13 cellular contexts compared by ENCODE assay signal in the genomic region with DNA sequence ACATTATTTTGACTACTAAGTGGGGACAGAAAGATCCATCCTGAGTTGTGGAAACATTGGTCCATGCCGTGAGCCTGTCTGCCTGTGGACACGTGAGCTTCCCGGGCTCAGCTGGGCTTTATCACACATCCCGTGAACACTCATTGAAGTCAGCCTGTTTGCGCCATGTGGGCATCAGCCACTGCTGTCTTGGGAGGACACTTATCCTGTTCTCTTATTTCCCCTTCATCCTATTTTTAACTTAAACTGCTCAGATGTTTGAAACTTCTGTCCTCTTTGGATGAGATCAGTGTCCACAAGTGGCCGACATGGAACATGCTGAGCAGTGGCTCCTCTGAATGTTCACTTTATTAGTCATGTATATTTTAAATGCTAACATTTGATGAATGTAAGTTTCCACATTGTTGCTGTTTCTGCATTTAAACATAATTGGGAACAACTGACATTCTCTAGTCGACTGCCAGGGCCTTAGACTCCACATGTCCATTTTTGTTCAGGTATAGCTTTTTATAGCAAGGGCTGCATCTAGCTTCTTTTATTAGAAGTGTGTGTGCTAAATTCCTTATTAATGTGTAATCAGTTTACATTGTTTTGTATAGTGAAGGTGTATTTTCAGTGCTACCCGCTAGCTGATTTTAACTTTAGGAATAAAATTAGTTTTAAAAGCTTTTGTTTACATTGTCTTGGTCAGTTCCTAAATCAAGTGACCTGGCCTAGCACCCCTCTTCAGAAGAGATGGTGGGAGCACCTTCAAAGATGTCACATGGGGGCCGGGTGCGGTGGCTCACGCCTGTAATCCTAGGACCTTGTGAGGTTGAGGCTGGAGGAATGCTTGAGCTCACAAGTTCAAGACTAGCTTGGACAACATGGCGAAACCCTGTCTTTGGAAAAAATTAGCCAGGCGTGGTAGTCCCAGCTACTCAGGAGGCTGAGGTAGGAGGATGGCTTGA. TPM values are rescaled to one million over a fixed set of nuclear protein-coding genes. Genes with fewer than 3 reads are reported as not detected.
DNase-seq lines count a peak whose midpoint lies in the region; ATAC-seq and TF ChIP-seq lines count a peak whose summit lies in the region.
"Had no signal": no experiment of that assay in that cellular context is flagged by ENCODE, and none has a peak within 500 bp of the region (broad histone marks: within the 10 kb centered on the region; RNA-seq: fewer than 3 reads in every experiment).

No MANE protein-coding gene starts in this region.

- no peak overlapping the region for H2BK120ac ChIP-seq in IMR-90 (ENCODE audit: low read depth, low read length)

- TF ChIP-seq RAD21 in IMR-90 (IDR thresholded peaks at IDR 0.05; ENCODE audit: low read length) = no peak

- POLR2A ChIA-PET in IMR-90 (lab: Charles Lee; ENCODE audit: unreplicated experiment) = no interaction called here

- H4K20me1 ChIP-seq in IMR-90 (ENCODE audit: insufficient read depth, low read length) (peaks cover 12% of the 10 kb centered on the region), mammary epithelial cell (ENCODE audit: insufficient read depth, low read length) (no peaks in the 10 kb centered on the region)

- peak overlapping the region; percentile 76 to 97 (median 95) for H3K27ac Mint-ChIP-seq in CD14-positive monocyte
- H3K27ac Mint-ChIP-seq: stimulated activated naive CD8-positive, alpha-beta T cell treated with anti-CD3 and anti-CD28 coated beads, Interleukin-15, Interleukin-2, amounts not matched to agents 100 ng/mL and 50 ng/mL, for 24 hours had no signal

- intact Hi-C loops in CD14-positive monocyte (cut with micrococcal nuclease) = loop anchor here in 1 of 2 donors (10.0 kb wide), 1 partner anchor 149 kb away; no protein-coding TSS in a partner anchor
- intact Hi-C loops in IMR-90 (cut with micrococcal nuclease) = no loop called here
- intact Hi-C loops in mammary epithelial cell (cut with micrococcal nuclease) = no loop called here

- H3K4me2 ChIP-seq in IMR-90 (ENCODE audit: low read depth, low read length) (no peak overlapping the region), mammary epithelial cell (ENCODE audit: insufficient read depth, low read depth, low read length) (no peak overlapping the region)

- H2AFZ ChIP-seq in IMR-90 (replicated peaks; ENCODE audit: low read length, poor library complexity) = no peak overlapping the region
- H2AFZ ChIP-seq in mammary epithelial cell (ENCODE audit: low read depth, low read length) = no peak overlapping the region

- ATAC-seq in IMR-90 (ENCODE audit: low read depth) = peak; percentile 59
- no peak for ATAC-seq in HG03095 (IDR thresholded peaks at IDR 0.05; ENCODE audit: unreplicated experiment)

- H3K27me3 ChIP-seq in IMR-90 (ENCODE audit: control insufficient read depth, insufficient read depth, low read length) (no peaks in the 10 kb centered on the region), mammary epithelial cell (ENCODE audit: insufficient read depth, low read length) (no peaks in the 10 kb centered on the region)
- H3K27me3 ChIP-seq: BE2C had no signal

- BruUV-seq in IMR-90 (replicated peaks; lab: Mats Ljungman, UMichigan) (no TSS peak), mammary epithelial cell (replicated peaks; lab: Mats Ljungman, UMichigan) (TSS peak; percentile 44)

- no peak overlapping the region for H2BK5ac ChIP-seq in IMR-90 (ENCODE audit: low read depth, low read length, poor library complexity, severe bottlenecking)

- no peak for TF ChIP-seq POLR2A in IMR-90 (IDR thresholded peaks at IDR 0.05; ENCODE audit: low read depth, low read length)

- no peak overlapping the region; a peak in 1 of 4 replicates for H4K8ac ChIP-seq in IMR-90 (ENCODE audit: low read depth in 2 of 2, low read length in 2 of 2)

- no peak overlapping the region for H3K56ac ChIP-seq in IMR-90 (ENCODE audit: extremely low read depth, insufficient read depth, low read length)

- H3K4me1 Mint-ChIP-seq in CD14-positive monocyte = peaks cover 48% of the 10 kb centered on the region

- H3K9ac ChIP-seq in IMR-90 (ENCODE audit: low read depth, low read length) (no peak overlapping the region), mammary epithelial cell (ENCODE audit: insufficient read depth, low read length) (no peak overlapping the region)

- CTCF ChIA-PET in IMR-90 (lab: Yijun Ruan, JAX) = interaction anchor here (1.4 kb wide), 1 partner anchor 24 kb away, joined by 4 read pairs; a partner anchor contains a TSS
- CTCF ChIA-PET in mammary epithelial cell (lab: Charles Lee; ENCODE audit: low non-redundant PET) = no interaction called here

- H3K4me3 Mint-ChIP-seq in CD14-positive monocyte = no peak overlapping the region
- H3K4me3 Mint-ChIP-seq: stimulated activated naive CD8-positive, alpha-beta T cell treated with anti-CD3 and anti-CD28 coated beads, Interleukin-15, Interleukin-2, amounts not matched to agents 100 ng/mL and 50 ng/mL, for 24 hours had no signal

- no peak overlapping the region for H4K5ac ChIP-seq in IMR-90 (ENCODE audit: low read depth, low read length)

- in situ Hi-C loops in IMR-90 (cut with MboI; ENCODE audit: low sequenced_read_pairs) = no loop called here
- in situ Hi-C loops in mammary epithelial cell (cut with MboI; ENCODE audit: low sequenced_read_pairs in 2 of 2) = no loop called here

- WGBS in IMR-90 (ENCODE audit: extremely low coverage in 2 of 2, insufficient read length in 1 of 2), 2 experiments = 99% methylated on average over 8 of the region's 13 CpGs; no CpG with 5 or more reads in 1 of the 2 experiments
- 96% methylated on average over 13 of the region's 13 CpGs for WGBS in mammary epithelial cell (ENCODE audit: low coverage, missing lambda C conversion rate)

- peaks cover 23 to 57% of the 10 kb centered on the region in 2 experiments; a peak in 3 of 4 replicates for H3K79me1 ChIP-seq in IMR-90 (ENCODE audit: low read depth in 1 of 2, low read length in 2 of 2)

- no peak overlapping the region for H2BK15ac ChIP-seq in IMR-90 (ENCODE audit: low read depth, low read length)

- H3K4me1 ChIP-seq in IMR-90 (ENCODE audit: control insufficient read depth, insufficient read depth, low read length) (no peaks in the 10 kb centered on the region), mammary epithelial cell (ENCODE audit: insufficient read depth, low read length) (no peaks in the 10 kb centered on the region)
- H3K4me1 ChIP-seq: BE2C had no signal

- H3K4me3 ChIP-seq in IMR-90 (ENCODE audit: insufficient read depth, low read depth, low read length) = no peak overlapping the region
- no peak overlapping the region for H3K4me3 ChIP-seq in mammary epithelial cell (replicated peaks in 1 of 3; ENCODE audit: insufficient read depth in 1 of 3, low read depth in 2 of 3, low read length in 3 of 3)

- peaks cover 23% of the 10 kb centered on the region for H3K79me2 ChIP-seq in mammary epithelial cell (ENCODE audit: insufficient read depth, low read length)

- DNase-seq in CD14-positive monocyte (ENCODE audit: low spot score) (no peak), IMR-90 (peak; percentile 38), mammary epithelial cell (no peak), myocyte (ENCODE audit: low read depth) (peak; percentile 87), dedifferentiated amniotic fluid mesenchymal stem cell (ENCODE audit: extremely low spot score) (no peak), NCI-H2081 (lab: John Stamatoyannopoulos, UW) (no peak), globus pallidus (ENCODE audit: low spot score) (no peak)
- DNase-seq: activated CD4-positive, CD25-positive, alpha-beta regulatory T cell treated with anti-CD3 and anti-CD28 coated beads, Interleukin-2, amount 50 U/mL, for 72 hours; BE2C; NCI-H2081 treated with DMSO at 0.1 percent for 48 hours; stimulated activated CD4-positive, alpha-beta T cell treated with anti-CD3 and anti-CD28 coated beads, Interleukin-4, amount 100 ng/mL, for 1 hour had no signal

- H3K36me3 Mint-ChIP-seq in CD14-positive monocyte = peaks cover 68 to 79% of the 10 kb centered on the region in 2 donors

- H3K18ac ChIP-seq in IMR-90 (ENCODE audit: low read depth, low read length) = no peak overlapping the region

- dilution Hi-C loops in IMR-90 (cut with HindIII; ENCODE audit: low sequenced_read_pairs, unreplicated experiment) (no loop called here), mammary epithelial cell (cut with HindIII; ENCODE audit: low sequenced_read_pairs) (loop anchor here (5.0 kb wide), 2 partner anchors 48 to 107 kb away; no protein-coding TSS in a partner anchor)

- H3K27me3 Mint-ChIP-seq in CD14-positive monocyte (ENCODE audit: low read depth in 3 of 3) = no peaks in the 10 kb centered on the region
- H3K27me3 Mint-ChIP-seq: stimulated activated naive CD8-positive, alpha-beta T cell treated with anti-CD3 and anti-CD28 coated beads, Interleukin-15, Interleukin-2, amounts not matched to agents 100 ng/mL and 50 ng/mL, for 24 hours had no signal

- TF ChIP-seq CTCF in CD14-positive monocyte (IDR thresholded peaks at IDR 0.05) = no peak
- no peak for TF ChIP-seq CTCF in IMR-90 (conservative IDR thresholded peaks at IDR 0.05; ENCODE audit: low read depth, low read length)
- no peak for TF ChIP-seq CTCF in mammary epithelial cell (conservative IDR thresholded peaks at IDR 0.05 in 1 of 2, IDR thresholded peaks at IDR 0.05 in 1 of 2; ENCODE audit: extremely low read depth in 1 of 2, insufficient read depth in 1 of 2, low read depth in 1 of 2, low read length in 2 of 2)

- H3K14ac ChIP-seq in IMR-90 (replicated peaks; ENCODE audit: low read depth, low read length) = 0 out of 2 replicates have a peak overlapping the region, but pooled peaks have one; percentile 26

- no peak overlapping the region for H2AK5ac ChIP-seq in IMR-90 (ENCODE audit: low read depth, low read length)

- peak overlapping the region; percentile 29 for H2AK9ac ChIP-seq in IMR-90 (replicated peaks; ENCODE audit: low read depth, low read length, poor library complexity)

- H3K23ac ChIP-seq in IMR-90 (ENCODE audit: low read depth, low read length) = 0 out of 2 replicates have a peak overlapping the region, but pooled peaks have one; percentile 45

- H3K9me3 ChIP-seq in IMR-90 (ENCODE audit: control insufficient read depth, insufficient read depth, low read length) = no peaks in the 10 kb centered on the region
- H3K9me3 ChIP-seq in mammary epithelial cell (replicated peaks; ENCODE audit: insufficient read depth, low read length) = no peaks in the 10 kb centered on the region
- H3K9me3 ChIP-seq: BE2C had no signal

- H3K36me3 ChIP-seq in IMR-90 (ENCODE audit: control insufficient read depth, insufficient read depth, low read length) = peaks cover 51% of the 10 kb centered on the region
- peaks cover 55% of the 10 kb centered on the region for H3K36me3 ChIP-seq in mammary epithelial cell (ENCODE audit: insufficient read depth, low read length)

- no peak overlapping the region for H2BK20ac ChIP-seq in IMR-90 (ENCODE audit: low read depth, low read length)

- peaks cover 9% of the 10 kb centered on the region for H3K9me1 ChIP-seq in IMR-90 (ENCODE audit: insufficient read depth, low read length)

- H3K9me3 Mint-ChIP-seq in CD14-positive monocyte = peaks cover 0 to 9% (median 5%) of the 10 kb centered on the region in 7 donors
- H3K9me3 Mint-ChIP-seq: stimulated activated naive CD8-positive, alpha-beta T cell treated with anti-CD3 and anti-CD28 coated beads, Interleukin-15, Interleukin-2, amounts not matched to agents 100 ng/mL and 50 ng/mL, for 24 hours had no signal

- H3K4ac ChIP-seq in IMR-90 (ENCODE audit: low read depth, low read length) = no peak overlapping the region

- H4K91ac ChIP-seq in IMR-90 (ENCODE audit: insufficient read depth, low read depth, low read length) = no peak overlapping the region

- H3K27ac ChIP-seq in IMR-90 (ENCODE audit: insufficient read depth, low read length) (peak overlapping the region; percentile 1; the same call in 1 of the 2 replicates), mammary epithelial cell (ENCODE audit: insufficient read depth, low read depth, low read length) (no peak overlapping the region)

RNA-seq across cellular contexts. Expression of a gene that starts 24.0 kb away (rescaled TPM):
- polyA plus RNA-seq in CD14-positive monocyte (10 to 100 TPM; 15.5 to 23.8 TPM), IMR-90 (2012; rRNA removed) (33.2 and 39.4 TPM in 2 replicates), mammary epithelial cell (34.9 TPM)
- total RNA-seq in IMR-90 (2012; rRNA removed) (69.4 and 69.5 TPM in 2 replicates), mammary epithelial cell (10 to 100 TPM; 49.5 to 56.8 TPM), myocyte (26.1 and 41.2 TPM in 2 replicates)
- polyA plus RNA-seq in IMR-90 (2012; cell fraction: cytosol; rRNA removed) = 19.0 and 26.8 TPM in 2 replicates
- polyA plus RNA-seq in IMR-90 (2012; cell fraction: nucleus; rRNA removed; ENCODE audit: low replicate concordance) = 34.9 and 48.9 TPM in 2 replicates
- polyA minus RNA-seq in mammary epithelial cell = 165 TPM
- 25.3 TPM for polyA plus RNA-seq in myocyte (2012)

Comparison
In these comparisons a context has a peak if more than half of its experiments do, and no peak if none do; other contexts are left out.
1. DNase-seq: peak in IMR-90 (single experiment) and myocyte (single experiment); none in CD14-positive monocyte (single experiment), mammary epithelial cell (single experiment), dedifferentiated amniotic fluid mesenchymal stem cell (single experiment), NCI-H2081 (0 of 2) and globus pallidus (single experiment).